Comparison of ENCODE assay signal across 8 cellular contexts in genomic region chr1:154157520-154158306, GRCh38. TPM values are rescaled to one million over a fixed set of nuclear protein-coding genes. Genes with fewer than 3 reads are reported as not detected.
DNase-seq lines count a peak whose midpoint lies in the region; ATAC-seq and TF ChIP-seq lines count a peak whose summit lies in the region.

No MANE protein-coding gene starts in this region.

- peaks cover 16% of the 10 kb centered on the region for H3K4me1 ChIP-seq in HAP-1

- H3K36me3 ChIP-seq in HAP-1 (replicated peaks) = peaks cover 67% of the 10 kb centered on the region

- intact Hi-C loops in activated CD8-positive, alpha-beta T cell treated with anti-CD3 and anti-CD28 coated beads for 36 hours (cut with micrococcal nuclease) = loop anchor here (10.0 kb wide), 1 partner anchor 163 kb away; the partner anchor contains the start of gene RPS27

- CTCF ChIA-PET in activated CD8-positive, alpha-beta T cell treated with anti-CD3 and anti-CD28 coated beads for 36 hours (lab: Charles Lee) = interaction anchor here (0.7 to 4.0 kb wide), 11 partner anchors 9 to 213 kb away, joined by 3 to 17 read pairs (median 4); partner anchors contain the start of gene RAB13

- no peaks in the 10 kb centered on the region for H3K27me3 ChIP-seq in HAP-1 (ENCODE audit: low read depth)

- POLR2A ChIA-PET in activated CD8-positive, alpha-beta T cell treated with anti-CD3 and anti-CD28 coated beads for 36 hours (lab: Charles Lee) = interaction anchor here (0.7 to 3.1 kb wide), 16 partner anchors 8 to 179 kb away, joined by 3 to 40 read pairs (median 4); partner anchors contain the start of gene RPS27

- H3K27ac Mint-ChIP-seq in activated CD8-positive, alpha-beta T cell treated with anti-CD3 and anti-CD28 coated beads for 36 hours = peak overlapping the region; percentile 96

- in situ Hi-C loops in HAP-1 (cut with MboI; ENCODE audit: low sequenced_read_pairs) = no loop called here

- peaks cover 88% of the 10 kb centered on the region for H3K36me3 Mint-ChIP-seq in activated CD8-positive, alpha-beta T cell treated with anti-CD3 and anti-CD28 coated beads for 36 hours (ENCODE audit: low read depth)

- ATAC-seq in GM19372 (IDR thresholded peaks at IDR 0.05; ENCODE audit: low read depth, unreplicated experiment) (peak; percentile 88), esophagus mucosa (peak; percentile 33)
- ATAC-seq in activated CD8-positive, alpha-beta T cell treated with anti-CD3 and anti-CD28 coated beads for 36 hours = peak; percentile 95

- H3K27me3 Mint-ChIP-seq in activated CD8-positive, alpha-beta T cell treated with anti-CD3 and anti-CD28 coated beads for 36 hours = no peaks in the 10 kb centered on the region

- no peak for TF ChIP-seq CTCF in 22Rv1 (IDR thresholded peaks at IDR 0.05)
- no peak for TF ChIP-seq CTCF in activated CD8-positive, alpha-beta T cell treated with anti-CD3 and anti-CD28 coated beads for 36 hours (IDR thresholded peaks at IDR 0.05)

- peak; percentile 47 for DNase-seq in HuH-7 (ENCODE audit: low spot score)
- DNase-seq in activated CD8-positive, alpha-beta T cell treated with anti-CD3 and anti-CD28 coated beads for 36 hours = peak; percentile 87
- DNase-seq in stimulated activated CD4-positive, alpha-beta T cell treated with anti-CD3 and anti-CD28 coated beads, Interleukin-4, amount 100 ng/mL, for 4 hours = peak; percentile 34 to 79
- no peak for DNase-seq in HAP-1 (ENCODE audit: low spot score in 2 of 2)
- no peak for DNase-seq in NCI-H82 (lab: John Stamatoyannopoulos, UW)

- H3K4me3 ChIP-seq in HAP-1 = no peak overlapping the region

- H3K4me1 Mint-ChIP-seq in activated CD8-positive, alpha-beta T cell treated with anti-CD3 and anti-CD28 coated beads for 36 hours (ENCODE audit: low read depth) = peaks cover 74% of the 10 kb centered on the region

- peaks cover 9% of the 10 kb centered on the region for H3K9me3 Mint-ChIP-seq in activated CD8-positive, alpha-beta T cell treated with anti-CD3 and anti-CD28 coated beads for 36 hours

- H3K9me3 ChIP-seq in HAP-1 = no peaks in the 10 kb centered on the region

- H3K27ac ChIP-seq in 22Rv1 = peak overlapping the region; percentile 28

- H3K4me3 Mint-ChIP-seq in activated CD8-positive, alpha-beta T cell treated with anti-CD3 and anti-CD28 coated beads for 36 hours = peak overlapping the region; percentile 61

RNA-seq across cellular contexts. Expression of gene NUP210L, which starts 2.8 kb away (rescaled TPM):
- under 1 TPM in 1 of 2 experiments, not detected in 1; 0.07 TPM for total RNA-seq in activated CD8-positive, alpha-beta T cell treated with anti-CD3 and anti-CD28 coated beads for 36 hours
- total RNA-seq in esophagus mucosa = 0.04 TPM

RNA-seq across cellular contexts. Expression of gene TPM3, which starts 34.2 kb away (rescaled TPM):
- total RNA-seq in activated CD8-positive, alpha-beta T cell treated with anti-CD3 and anti-CD28 coated beads for 36 hours = 100 to 1,000 TPM; 591 to 597 TPM
- total RNA-seq in esophagus mucosa = 213 TPM

RNA-seq across cellular contexts. Expression of gene CFAP141, which starts 48.4 kb away (rescaled TPM):
- not detected for total RNA-seq in activated CD8-positive, alpha-beta T cell treated with anti-CD3 and anti-CD28 coated beads for 36 hours
- total RNA-seq in esophagus mucosa = not detected

Comparison
In these comparisons a context has a peak if more than half of its experiments do, and no peak if none do; other contexts are left out.
1. ATAC-seq: peak in every context shown above with its lines; median percentile 95 in activated CD8-positive, alpha-beta T cell treated with anti-CD3 and anti-CD28 coated beads for 36 hours; 88 in GM19372; 33 in esophagus mucosa.
2. DNase-seq: peak in HuH-7 (single experiment), activated CD8-positive, alpha-beta T cell treated with anti-CD3 and anti-CD28 coated beads for 36 hours (single experiment) and stimulated activated CD4-positive, alpha-beta T cell treated with anti-CD3 and anti-CD28 coated beads, Interleukin-4, amount 100 ng/mL, for 4 hours (2 of 2); none in HAP-1 (0 of 2) and NCI-H82 (single experiment).